Comparison of ENCODE assay signal across 1 cellular context in genomic region chr3:186366206-186366605, GRCh38.
TF ChIP-seq lines count a peak whose summit lies in the region.

No MANE protein-coding gene starts in this region.

TF ChIP-seq in K562, 482 proteins besides CTCF, POLR2A, EP300 and RAD21 (continued from another document):
- TF ChIP-seq, protein P1, sequence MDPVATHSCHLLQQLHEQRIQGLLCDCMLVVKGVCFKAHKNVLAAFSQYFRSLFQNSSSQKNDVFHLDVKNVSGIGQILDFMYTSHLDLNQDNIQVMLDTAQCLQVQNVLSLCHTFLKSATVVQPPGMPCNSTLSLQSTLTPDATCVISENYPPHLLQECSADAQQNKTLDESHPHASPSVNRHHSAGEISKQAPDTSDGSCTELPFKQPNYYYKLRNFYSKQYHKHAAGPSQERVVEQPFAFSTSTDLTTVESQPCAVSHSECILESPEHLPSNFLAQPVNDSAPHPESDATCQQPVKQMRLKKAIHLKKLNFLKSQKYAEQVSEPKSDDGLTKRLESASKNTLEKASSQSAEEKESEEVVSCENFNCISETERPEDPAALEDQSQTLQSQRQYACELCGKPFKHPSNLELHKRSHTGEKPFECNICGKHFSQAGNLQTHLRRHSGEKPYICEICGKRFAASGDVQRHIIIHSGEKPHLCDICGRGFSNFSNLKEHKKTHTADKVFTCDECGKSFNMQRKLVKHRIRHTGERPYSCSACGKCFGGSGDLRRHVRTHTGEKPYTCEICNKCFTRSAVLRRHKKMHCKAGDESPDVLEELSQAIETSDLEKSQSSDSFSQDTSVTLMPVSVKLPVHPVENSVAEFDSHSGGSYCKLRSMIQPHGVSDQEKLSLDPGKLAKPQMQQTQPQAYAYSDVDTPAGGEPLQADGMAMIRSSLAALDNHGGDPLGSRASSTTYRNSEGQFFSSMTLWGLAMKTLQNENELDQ (CRISPR knock-in tag; IDR thresholded peaks at IDR 0.05; ENCODE audit: borderline replicate concordance): no peak
- TF ChIP-seq SMC3 (conservative IDR thresholded peaks at IDR 0.05; ENCODE audit: insufficient read depth, low read depth, low read length): no peak
- no peak for TF ChIP-seq TCF7L2 (IDR thresholded peaks at IDR 0.05; ENCODE audit: low read depth, low read length)
- TF ChIP-seq XRCC4 (IDR thresholded peaks at IDR 0.05; ENCODE audit: extremely low read depth, insufficient read depth, insufficient read length): no peak
- no peak for TF ChIP-seq KLF6 (CRISPR knock-in tag; IDR thresholded peaks at IDR 0.05; ENCODE audit: borderline replicate concordance)
- TF ChIP-seq TRIM28 (IDR thresholded peaks at IDR 0.05): no peak
- TF ChIP-seq, protein P2, sequence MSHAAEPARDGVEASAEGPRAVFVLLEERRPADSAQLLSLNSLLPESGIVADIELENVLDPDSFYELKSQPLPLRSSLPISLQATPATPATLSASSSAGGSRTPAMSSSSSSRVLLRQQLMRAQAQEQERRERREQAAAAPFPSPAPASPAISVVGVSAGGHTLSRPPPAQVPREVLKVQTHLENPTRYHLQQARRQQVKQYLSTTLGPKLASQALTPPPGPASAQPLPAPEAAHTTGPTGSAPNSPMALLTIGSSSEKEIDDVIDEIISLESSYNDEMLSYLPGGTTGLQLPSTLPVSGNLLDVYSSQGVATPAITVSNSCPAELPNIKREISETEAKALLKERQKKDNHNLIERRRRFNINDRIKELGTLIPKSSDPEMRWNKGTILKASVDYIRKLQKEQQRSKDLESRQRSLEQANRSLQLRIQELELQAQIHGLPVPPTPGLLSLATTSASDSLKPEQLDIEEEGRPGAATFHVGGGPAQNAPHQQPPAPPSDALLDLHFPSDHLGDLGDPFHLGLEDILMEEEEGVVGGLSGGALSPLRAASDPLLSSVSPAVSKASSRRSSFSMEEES (CRISPR knock-in tag; IDR thresholded peaks at IDR 0.05): no peak
- TF ChIP-seq BDP1 (IDR thresholded peaks at IDR 0.05; ENCODE audit: insufficient read depth, insufficient read length): no peak
- TF ChIP-seq CBFA2T2 (conservative IDR thresholded peaks at IDR 0.05): no peak
- TF ChIP-seq RB1 (IDR thresholded peaks at IDR 0.05; ENCODE audit: low read depth): no peak
- no peak for TF ChIP-seq THAP7 (CRISPR knock-in tag; IDR thresholded peaks at IDR 0.05)
- TF ChIP-seq, protein P3, sequence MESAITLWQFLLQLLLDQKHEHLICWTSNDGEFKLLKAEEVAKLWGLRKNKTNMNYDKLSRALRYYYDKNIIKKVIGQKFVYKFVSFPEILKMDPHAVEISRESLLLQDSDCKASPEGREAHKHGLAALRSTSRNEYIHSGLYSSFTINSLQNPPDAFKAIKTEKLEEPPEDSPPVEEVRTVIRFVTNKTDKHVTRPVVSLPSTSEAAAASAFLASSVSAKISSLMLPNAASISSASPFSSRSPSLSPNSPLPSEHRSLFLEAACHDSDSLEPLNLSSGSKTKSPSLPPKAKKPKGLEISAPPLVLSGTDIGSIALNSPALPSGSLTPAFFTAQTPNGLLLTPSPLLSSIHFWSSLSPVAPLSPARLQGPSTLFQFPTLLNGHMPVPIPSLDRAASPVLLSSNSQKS (CRISPR knock-in tag; IDR thresholded peaks at IDR 0.05): no peak
- no peak for TF ChIP-seq ZNF232 (CRISPR knock-in tag; IDR thresholded peaks at IDR 0.05)
- no peak for TF ChIP-seq FIP1L1 (IDR thresholded peaks at IDR 0.05; ENCODE audit: low read depth, low read length, poor library complexity, severe bottlenecking)
TF ChIP-seq in K562: peak in this region for 0.
